ENCODE assay signal across 34 cellular contexts in genomic region chr1:189686288-189686687, GRCh38.
"Had no signal": no experiment of that assay in that cellular context is flagged by ENCODE, and none has a peak within 500 bp of the region (broad histone marks: within the 10 kb centered on the region; RNA-seq: fewer than 3 reads in every experiment).

No MANE protein-coding gene starts in this region.

- ATAC-seq: activated naive CD4-positive, alpha-beta T cell treated with anti-CD3 and anti-CD28 coated beads, Interleukin-2, amount 50 U/mL, for 72 hours; activated naive CD8-positive, alpha-beta T cell treated with anti-CD3 and anti-CD28 coated beads, Interleukin-2, amount 50 U/mL, for 24 hours; activated T-cell treated with anti-CD3 and anti-CD28 coated beads, Interleukin-2, amount 50 U/mL, for 4 hours; activated T-cell treated with anti-CD3 and anti-CD28 coated beads, Interleukin-2, amount 50 U/mL, for 72 hours; activated T-helper 17 cell treated with anti-CD3 and anti-CD28 coated beads, Interleukin-2, amount 50 U/mL, for 72 hours; body of pancreas had no signal

- H3K4me1 ChIP-seq: adrenal gland, ascending aorta, body of pancreas, breast epithelium had no signal

- H3K36me3 ChIP-seq: adrenal gland, ascending aorta, brain microvascular endothelial cell, cardiac muscle cell had no signal

- FAIRE-seq: astrocyte, bronchial epithelial cell had no signal

- H3K27ac ChIP-seq: adrenal gland, ascending aorta, body of pancreas, brain microvascular endothelial cell, breast epithelium, cardiac muscle cell had no signal

- H3K9me3 ChIP-seq: adrenal gland, ascending aorta, body of pancreas, breast epithelium had no signal

- H3K27me3 ChIP-seq: adrenal gland, ascending aorta, body of pancreas, brain microvascular endothelial cell, breast epithelium, cardiac muscle cell had no signal

- DNase-seq: activated effector memory CD4-positive, alpha-beta T cell treated with anti-CD3 and anti-CD28 coated beads, Interleukin-2, amount 50 U/mL, for 16 hours; activated effector memory CD4-positive, alpha-beta T cell treated with Interleukin-2 at 50 U/mL for 16 hours; activated gamma-delta T cell; activated gamma-delta T cell treated with Interleukin-2 at 50 U/mL for 16 hours; activated naive CD4-positive, alpha-beta T cell; activated naive CD4-positive, alpha-beta T cell treated with anti-CD3 and anti-CD28 coated beads for 36 hours; activated naive CD4-positive, alpha-beta T cell treated with anti-CD3 and anti-CD28 coated beads, Interleukin-2, amount 10 ng/mL, durations not matched to agents 7 days and 5 days; activated naive CD4-positive, alpha-beta T cell treated with anti-CD3 and anti-CD28 coated beads, Interleukin-2, amount 50 U/mL, for 16 hours; activated naive CD4-positive, alpha-beta T cell treated with Interleukin-2 at 50 U/mL for 16 hours; activated naive CD8-positive, alpha-beta T cell treated with anti-CD3 and anti-CD28 coated beads for 36 hours; activated naive CD8-positive, alpha-beta T cell treated with anti-CD3 and anti-CD28 coated beads, Interleukin-2, amount 10 ng/mL, durations not matched to agents 7 days and 5 days; activated naive CD8-positive, alpha-beta T cell treated with anti-CD3 and anti-CD28 coated beads, Interleukin-2, amount 50 U/mL, for 24 hours; activated T-cell treated with anti-CD3 and anti-CD28 coated beads, Interleukin-2, amount 50 U/mL, for 1 hour; activated T-cell treated with anti-CD3 and anti-CD28 coated beads, Interleukin-2, amount 50 U/mL, for 24 hours; activated T-cell treated with anti-CD3 and anti-CD28 coated beads, Interleukin-2, amount 50 U/mL, for 4 hours; activated T-cell treated with anti-CD3 and anti-CD28 coated beads, Interleukin-2, amount 50 U/mL, for 48 hours; activated T-cell treated with anti-CD3 and anti-CD28 coated beads, Interleukin-2, amount 50 U/mL, for 72 hours; adrenal gland; amniotic stem cell; amygdala; anterior cingulate cortex; aorta; body of pancreas; brain microvascular endothelial cell; caudate nucleus; central memory CD4-positive, alpha-beta T cell; cerebellar nuclear complex had no signal

- H3K4me3 ChIP-seq: adrenal gland, ascending aorta, body of pancreas, breast epithelium, cardiac muscle cell had no signal
